Comparison of ENCODE assay signal across 1 cellular context in genomic region chr2:36369711-36370110, GRCh38.
TF ChIP-seq lines count a peak whose summit lies in the region.

No MANE protein-coding gene starts in this region.

TF ChIP-seq in HepG2, 621 proteins besides CTCF, POLR2A, EP300 and RAD21 (continued from another document):
- TF ChIP-seq SOX13 (IDR thresholded peaks at IDR 0.05) = no peak
- TF ChIP-seq SOX13 (CRISPR knock-in tag; conservative IDR thresholded peaks at IDR 0.05 in 1 of 2, IDR thresholded peaks at IDR 0.05 in 1 of 2) = peak in 1 of 2 experiments; percentile 58; a peak in 1 of 4 replicates
